13 cellular contexts compared by ENCODE assay signal in the genomic region with DNA sequence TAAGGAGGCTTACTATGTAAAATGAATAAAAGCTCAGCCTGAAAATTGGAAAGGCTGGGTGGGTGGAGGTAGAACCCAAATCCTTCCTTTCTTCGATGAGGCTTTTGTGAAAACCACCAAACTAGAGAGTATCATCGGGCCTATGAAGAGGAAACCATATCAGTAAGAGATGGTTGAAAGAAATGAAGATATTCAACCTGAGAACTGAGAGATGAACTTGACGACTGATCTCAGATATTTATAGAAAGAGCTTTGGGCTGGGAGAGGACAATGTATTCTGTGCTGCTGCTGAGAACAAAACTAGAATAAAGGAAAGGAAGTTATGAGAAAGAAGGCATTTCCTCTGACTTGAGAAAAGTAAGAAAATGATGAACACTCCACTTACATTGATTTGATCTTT.
"Had no signal": no experiment of that assay in that cellular context is flagged by ENCODE, and none has a peak within 500 bp of the region (broad histone marks: within the 10 kb centered on the region; RNA-seq: fewer than 3 reads in every experiment).

No MANE protein-coding gene starts in this region.

- ATAC-seq: activated CD8-positive, alpha-beta memory T cell treated with anti-CD3 and anti-CD28 coated beads, Interleukin-2, amount 10 ng/mL, durations not matched to agents 7 days and 5 days; natural killer cell treated with Interleukin-12 subunit alpha and Interleukin-12 subunit beta and Interleukin-15 and Interleukin-18, amount 100 ng/mL, for 72 hours; stimulated activated effector memory CD8-positive, alpha-beta T cell treated with anti-CD3 and anti-CD28 coated beads, Interleukin-12 subunit alpha, Interleukin-12 subunit beta, amount 100 ng/mL, for 72 hours had no signal

- H3K27ac Mint-ChIP-seq: activated CD4-positive, alpha-beta memory T cell treated with anti-CD3 and anti-CD28 coated beads for 36 hours; activated CD8-positive, alpha-beta memory T cell treated with anti-CD3 and anti-CD28 coated beads, Interleukin-2, amount 10 ng/mL, durations not matched to agents 7 days and 5 days; activated naive CD4-positive, alpha-beta T cell treated with anti-CD3 and anti-CD28 coated beads, Interleukin-2, amount 10 ng/mL, durations not matched to agents 7 days and 5 days; immature natural killer cell; natural killer cell treated with Interleukin-12 subunit alpha and Interleukin-12 subunit beta and Interleukin-15 and Interleukin-18, amount 100 ng/mL, for 72 hours; stimulated activated effector memory CD8-positive, alpha-beta T cell treated with anti-CD3 and anti-CD28 coated beads, Interleukin-12 subunit alpha, Interleukin-12 subunit beta, amount 100 ng/mL, for 72 hours had no signal

- H3K4me3 Mint-ChIP-seq: activated CD4-positive, alpha-beta memory T cell treated with anti-CD3 and anti-CD28 coated beads for 36 hours; activated CD8-positive, alpha-beta memory T cell treated with anti-CD3 and anti-CD28 coated beads, Interleukin-2, amount 10 ng/mL, durations not matched to agents 7 days and 5 days; activated naive CD4-positive, alpha-beta T cell treated with anti-CD3 and anti-CD28 coated beads, Interleukin-2, amount 10 ng/mL, durations not matched to agents 7 days and 5 days; immature natural killer cell; natural killer cell treated with Interleukin-12 subunit alpha and Interleukin-12 subunit beta and Interleukin-15 and Interleukin-18, amount 100 ng/mL, for 72 hours; stimulated activated effector memory CD8-positive, alpha-beta T cell treated with anti-CD3 and anti-CD28 coated beads, Interleukin-12 subunit alpha, Interleukin-12 subunit beta, amount 100 ng/mL, for 72 hours had no signal

- H3K9me3 Mint-ChIP-seq: activated naive CD4-positive, alpha-beta T cell treated with anti-CD3 and anti-CD28 coated beads, Interleukin-2, amount 10 ng/mL, durations not matched to agents 7 days and 5 days; natural killer cell treated with Interleukin-12 subunit alpha and Interleukin-12 subunit beta and Interleukin-15 and Interleukin-18, amount 100 ng/mL, for 72 hours; stimulated activated effector memory CD8-positive, alpha-beta T cell treated with anti-CD3 and anti-CD28 coated beads, Interleukin-12 subunit alpha, Interleukin-12 subunit beta, amount 100 ng/mL, for 72 hours had no signal

- H3K27me3 Mint-ChIP-seq: activated CD4-positive, alpha-beta memory T cell treated with anti-CD3 and anti-CD28 coated beads for 36 hours; activated CD8-positive, alpha-beta memory T cell treated with anti-CD3 and anti-CD28 coated beads, Interleukin-2, amount 10 ng/mL, durations not matched to agents 7 days and 5 days; activated naive CD4-positive, alpha-beta T cell treated with anti-CD3 and anti-CD28 coated beads, Interleukin-2, amount 10 ng/mL, durations not matched to agents 7 days and 5 days; natural killer cell treated with Interleukin-12 subunit alpha and Interleukin-12 subunit beta and Interleukin-15 and Interleukin-18, amount 100 ng/mL, for 72 hours had no signal

- DNase-seq: activated CD4-positive, alpha-beta memory T cell treated with anti-CD3 and anti-CD28 coated beads for 36 hours; activated CD8-positive, alpha-beta memory T cell treated with anti-CD3 and anti-CD28 coated beads, Interleukin-2, amount 10 ng/mL, durations not matched to agents 7 days and 5 days; activated naive CD4-positive, alpha-beta T cell treated with anti-CD3 and anti-CD28 coated beads, Interleukin-2, amount 10 ng/mL, durations not matched to agents 7 days and 5 days; activated T-cell treated with anti-CD3 and anti-CD28 coated beads, Interleukin-2, amount 50 U/mL, for 1 hour; adrenal gland; foreskin melanocyte; head of caudate nucleus; immature natural killer cell; posterior cingulate gyrus; retina; thyroid gland had no signal

- H3K4me1 Mint-ChIP-seq: activated CD8-positive, alpha-beta memory T cell treated with anti-CD3 and anti-CD28 coated beads, Interleukin-2, amount 10 ng/mL, durations not matched to agents 7 days and 5 days; activated naive CD4-positive, alpha-beta T cell treated with anti-CD3 and anti-CD28 coated beads, Interleukin-2, amount 10 ng/mL, durations not matched to agents 7 days and 5 days; immature natural killer cell; stimulated activated effector memory CD8-positive, alpha-beta T cell treated with anti-CD3 and anti-CD28 coated beads, Interleukin-12 subunit alpha, Interleukin-12 subunit beta, amount 100 ng/mL, for 72 hours had no signal

- H3K36me3 Mint-ChIP-seq: activated CD4-positive, alpha-beta memory T cell treated with anti-CD3 and anti-CD28 coated beads for 36 hours; activated CD8-positive, alpha-beta memory T cell treated with anti-CD3 and anti-CD28 coated beads, Interleukin-2, amount 10 ng/mL, durations not matched to agents 7 days and 5 days; activated naive CD4-positive, alpha-beta T cell treated with anti-CD3 and anti-CD28 coated beads, Interleukin-2, amount 10 ng/mL, durations not matched to agents 7 days and 5 days; immature natural killer cell; natural killer cell treated with Interleukin-12 subunit alpha and Interleukin-12 subunit beta and Interleukin-15 and Interleukin-18, amount 100 ng/mL, for 72 hours; stimulated activated effector memory CD8-positive, alpha-beta T cell treated with anti-CD3 and anti-CD28 coated beads, Interleukin-12 subunit alpha, Interleukin-12 subunit beta, amount 100 ng/mL, for 72 hours had no signal
